ENCODE assay signal across 27 cellular contexts in genomic region chr12:86697916-86698315, GRCh38.
"Had no signal": no experiment of that assay in that cellular context is flagged by ENCODE, and none has a peak within 500 bp of the region (broad histone marks: within the 10 kb centered on the region; RNA-seq: fewer than 3 reads in every experiment).

No MANE protein-coding gene starts in this region.

- H3K4me2 ChIP-seq: hepatocyte had no signal

- H3K27ac ChIP-seq: body of pancreas, cardiac muscle cell, coronary artery, dorsolateral prefrontal cortex, gastroesophageal sphincter, hepatocyte, pancreas, prostate gland, thoracic aorta had no signal

- H3K36me3 ChIP-seq: cardiac muscle cell, gastroesophageal sphincter, pancreas, prostate gland, thoracic aorta had no signal

- H3K27me3 ChIP-seq: body of pancreas, cardiac muscle cell, dorsolateral prefrontal cortex, gastroesophageal sphincter, hepatocyte, pancreas had no signal

- H3K9me3 ChIP-seq: body of pancreas, gastroesophageal sphincter, pancreas, prostate gland, thoracic aorta had no signal

- H3K4me1 ChIP-seq: body of pancreas, gastroesophageal sphincter, pancreas, prostate gland had no signal

- H3K27me3 Mint-ChIP-seq: activated CD4-positive, alpha-beta memory T cell treated with anti-CD3 and anti-CD28 coated beads, Interleukin-2, amount 10 ng/mL, durations not matched to agents 7 days and 5 days; activated naive CD4-positive, alpha-beta T cell treated with anti-CD3 and anti-CD28 coated beads, Interleukin-2, amount 50 U/mL, for 24 hours; activated naive CD8-positive, alpha-beta T cell treated with anti-CD3 and anti-CD28 coated beads, Interleukin-2, amount 50 U/mL, for 24 hours; effector memory CD8-positive, alpha-beta T cell; stimulated activated naive CD8-positive, alpha-beta T cell treated with anti-CD3 and anti-CD28 coated beads, Interleukin-15, Interleukin-2, amounts not matched to agents 100 ng/mL and 50 ng/mL, for 24 hours had no signal

- DNase-seq: activated CD4-positive, alpha-beta memory T cell treated with anti-CD3 and anti-CD28 coated beads, Interleukin-2, amount 10 ng/mL, durations not matched to agents 7 days and 5 days; activated CD4-positive, alpha-beta T cell treated with anti-CD3 and anti-CD28 coated beads for 48 hours; activated naive CD8-positive, alpha-beta T cell treated with anti-CD3 and anti-CD28 coated beads, Interleukin-2, amount 50 U/mL, for 24 hours; activated T-cell treated with anti-CD3 and anti-CD28 coated beads, Interleukin-2, amount 50 U/mL, for 48 hours; aorta; body of pancreas; cerebellar nuclear complex; dorsolateral prefrontal cortex; effector memory CD8-positive, alpha-beta T cell; erythroblast; left cardiac atrium; left ventricle myocardium superior; pancreas; small intestine; stimulated activated CD4-positive, alpha-beta T cell treated with anti-CD3 and anti-CD28 coated beads, Interleukin-4, amount 100 ng/mL, for 24 hours; T-helper 1 cell had no signal

- H3K79me2 ChIP-seq: hepatocyte had no signal

- H2AFZ ChIP-seq: hepatocyte had no signal

- H3K4me1 Mint-ChIP-seq: activated CD4-positive, alpha-beta memory T cell treated with anti-CD3 and anti-CD28 coated beads, Interleukin-2, amount 10 ng/mL, durations not matched to agents 7 days and 5 days; activated naive CD4-positive, alpha-beta T cell treated with anti-CD3 and anti-CD28 coated beads, Interleukin-2, amount 50 U/mL, for 24 hours; activated naive CD8-positive, alpha-beta T cell treated with anti-CD3 and anti-CD28 coated beads, Interleukin-2, amount 50 U/mL, for 24 hours; stimulated activated effector memory CD8-positive, alpha-beta T cell treated with anti-CD3 and anti-CD28 coated beads, Interleukin-12 subunit alpha, Interleukin-12 subunit beta, amount 100 ng/mL, for 72 hours had no signal

- H3K4me3 ChIP-seq: body of pancreas, cardiac muscle cell, coronary artery, dorsolateral prefrontal cortex, gastroesophageal sphincter, hepatocyte, pancreas, prostate gland, thoracic aorta had no signal

- H3K36me3 Mint-ChIP-seq: activated naive CD4-positive, alpha-beta T cell treated with anti-CD3 and anti-CD28 coated beads, Interleukin-2, amount 50 U/mL, for 24 hours; stimulated activated effector memory CD8-positive, alpha-beta T cell treated with anti-CD3 and anti-CD28 coated beads, Interleukin-12 subunit alpha, Interleukin-12 subunit beta, amount 100 ng/mL, for 72 hours had no signal

- H3K27ac Mint-ChIP-seq: activated CD4-positive, alpha-beta memory T cell treated with anti-CD3 and anti-CD28 coated beads, Interleukin-2, amount 10 ng/mL, durations not matched to agents 7 days and 5 days; activated naive CD4-positive, alpha-beta T cell treated with anti-CD3 and anti-CD28 coated beads, Interleukin-2, amount 50 U/mL, for 24 hours; activated naive CD8-positive, alpha-beta T cell treated with anti-CD3 and anti-CD28 coated beads, Interleukin-2, amount 50 U/mL, for 24 hours; activated T-helper 2 cell treated with anti-CD3 and anti-CD28 coated beads, Interferon-gamma antibody, Interleukin-2, Interleukin-4, amounts not matched to agents 10 μg/mL and 5 μg/mL and 100 μg/mL, durations not matched to agents 14 hours and 24 hours and 36 hours; effector memory CD8-positive, alpha-beta T cell; stimulated activated effector memory CD8-positive, alpha-beta T cell treated with anti-CD3 and anti-CD28 coated beads, Interleukin-12 subunit alpha, Interleukin-12 subunit beta, amount 100 ng/mL, for 72 hours; stimulated activated naive CD8-positive, alpha-beta T cell treated with anti-CD3 and anti-CD28 coated beads, Interleukin-15, Interleukin-2, amounts not matched to agents 100 ng/mL and 50 ng/mL, for 24 hours; T-helper 2 cell treated with Interferon-gamma antibody and Interleukin-4, amounts not matched to agents 5 μg/mL and 100 μg/mL, for 36 hours had no signal

- H3K4me3 Mint-ChIP-seq: activated CD4-positive, alpha-beta memory T cell treated with anti-CD3 and anti-CD28 coated beads, Interleukin-2, amount 10 ng/mL, durations not matched to agents 7 days and 5 days; activated naive CD4-positive, alpha-beta T cell treated with anti-CD3 and anti-CD28 coated beads, Interleukin-2, amount 50 U/mL, for 24 hours; activated naive CD8-positive, alpha-beta T cell treated with anti-CD3 and anti-CD28 coated beads, Interleukin-2, amount 50 U/mL, for 24 hours; effector memory CD8-positive, alpha-beta T cell; stimulated activated effector memory CD8-positive, alpha-beta T cell treated with anti-CD3 and anti-CD28 coated beads, Interleukin-12 subunit alpha, Interleukin-12 subunit beta, amount 100 ng/mL, for 72 hours; stimulated activated naive CD8-positive, alpha-beta T cell treated with anti-CD3 and anti-CD28 coated beads, Interleukin-15, Interleukin-2, amounts not matched to agents 100 ng/mL and 50 ng/mL, for 24 hours; T-helper 2 cell treated with Interferon-gamma antibody and Interleukin-4, amounts not matched to agents 5 μg/mL and 100 μg/mL, for 36 hours had no signal
